In genomic region chr10:119997429-119997828, GRCh38 we compare ENCODE assay signal across 23 cellular contexts.
"Had no signal": no experiment of that assay in that cellular context is flagged by ENCODE, and none has a peak within 500 bp of the region (broad histone marks: within the 10 kb centered on the region; RNA-seq: fewer than 3 reads in every experiment).

No MANE protein-coding gene starts in this region.

- ATAC-seq: effector memory CD8-positive, alpha-beta T cell; left cardiac atrium; left ventricle myocardium superior; natural killer cell treated with Interleukin-12 subunit alpha and Interleukin-12 subunit beta and Interleukin-15 and Interleukin-18, amount 100 ng/mL, for 72 hours; pancreas; right lobe of liver; stimulated activated memory B cell treated with anti-CD40 and anti-IgM and Interleukin-4, amounts not matched to agents 10 μg/mL and 1 μg/mL and 100 μg/mL, for 72 hours had no signal

- FAIRE-seq: kidney, pancreas had no signal

- H3K4me3 ChIP-seq: esophagus squamous epithelium, lung, neural progenitor cell, pancreas, right lobe of liver, spleen, tibial artery had no signal

- H3K36me3 ChIP-seq: esophagus squamous epithelium, neural progenitor cell, pancreas, right lobe of liver, spleen, tibial artery had no signal

- H3K9ac ChIP-seq: neural progenitor cell had no signal

- H3K27me3 ChIP-seq: esophagus squamous epithelium, neural progenitor cell, pancreas, right lobe of liver, spleen, tibial artery had no signal

- H3K27ac ChIP-seq: epithelial cell of prostate, esophagus squamous epithelium, neural progenitor cell, pancreas, right lobe of liver, spleen, tibial artery had no signal

- H2AFZ ChIP-seq: neural progenitor cell had no signal

- H3K9me3 ChIP-seq: pancreas had no signal

- H3K4me1 ChIP-seq: esophagus squamous epithelium, neural progenitor cell, pancreas, right lobe of liver, spleen, tibial artery had no signal

- DNase-seq: cerebellar nuclear complex; effector memory CD8-positive, alpha-beta T cell; esophagus squamous epithelium; foreskin fibroblast; immature natural killer cell; kidney; left cardiac atrium; left ventricle myocardium superior; mesendoderm; occipital lobe; pancreas; retina; right lobe of liver; spleen; stimulated activated CD4-positive, alpha-beta T cell treated with anti-CD3 and anti-CD28 coated beads, Interleukin-15, amount 100 ng/mL, for 24 hours; stimulated activated CD4-positive, alpha-beta T cell treated with anti-CD3 and anti-CD28 coated beads, Interleukin-1b, Interleukin-23, amount 100 ng/mL, for 48 hours; stimulated activated CD4-positive, alpha-beta T cell treated with anti-CD3 and anti-CD28 coated beads, Interleukin-4, amount 100 ng/mL, for 24 hours; tibial artery had no signal

- H3K4me2 ChIP-seq: neural progenitor cell had no signal
